ENCODE assay signal across 8 cellular contexts in the genomic region with DNA sequence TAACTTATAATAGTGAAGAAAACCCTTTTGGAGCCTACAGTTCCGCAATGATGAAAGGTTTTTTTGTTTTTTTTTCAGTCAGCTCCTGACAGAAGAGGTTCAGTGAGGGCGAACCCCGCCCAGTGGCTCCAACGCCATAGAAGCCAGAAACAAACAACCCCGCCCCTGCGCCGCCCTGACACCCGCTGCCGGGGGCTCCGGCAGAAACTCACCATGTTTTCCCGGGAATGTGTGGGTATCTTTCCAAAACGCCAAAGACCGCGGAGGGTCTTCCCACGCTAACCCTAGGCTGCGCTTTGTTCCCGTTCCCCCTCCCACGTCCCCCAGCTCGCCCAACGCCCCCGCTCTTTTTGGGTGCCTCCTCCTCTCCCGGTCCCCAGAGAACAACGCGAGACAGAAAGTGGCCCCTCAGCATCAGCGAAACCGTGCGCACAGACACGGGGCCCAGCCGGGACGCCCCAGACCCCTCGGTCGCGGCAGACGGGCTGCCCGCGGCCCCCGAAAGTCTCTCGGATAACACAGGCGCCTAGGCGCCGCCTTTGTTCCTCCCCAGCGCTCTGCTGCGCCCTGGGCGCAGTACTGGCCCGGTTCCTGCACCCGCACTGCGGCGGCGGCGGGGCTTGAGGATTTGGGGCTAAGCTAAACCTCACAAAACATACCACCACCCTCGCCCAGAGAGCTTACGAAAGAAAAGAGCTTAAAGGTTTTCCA. TPM values are rescaled to one million over a fixed set of nuclear protein-coding genes. Genes with fewer than 3 reads are reported as not detected.
DNase-seq lines count a peak whose midpoint lies in the region; ATAC-seq lines count a peak whose summit lies in the region.

No MANE protein-coding gene starts in this region.

- WGBS in adipose tissue, 3 donors = 0% methylated on average over 52 of the region's 52 CpGs
- WGBS in urinary bladder = under 1% methylated on average over 52 of the region's 52 CpGs

- H3K27ac ChIP-seq in adipose tissue (ENCODE audit: low read depth, low read length) (peak overlapping the region; percentile 94), urinary bladder (ENCODE audit: low read depth) (peak overlapping the region; percentile 94)

- DNase-seq in EL = peak; percentile 72
- peak; percentile 65 for DNase-seq in Jurkat, Clone E6-1 (ENCODE audit: low read depth, low spot score)
- DNase-seq in T follicular helper cell (ENCODE audit: low read depth) = peak; percentile 73
- DNase-seq in left ventricle myocardium superior = peak; percentile 91
- peak; percentile 81 for DNase-seq in putamen (ENCODE audit: low spot score)

- H3K36me3 ChIP-seq in urinary bladder (ENCODE audit: insufficient read depth) = no peaks in the 10 kb centered on the region

- peak; percentile 39 for ATAC-seq in GM21619 (IDR thresholded peaks at IDR 0.05; ENCODE audit: unreplicated experiment)
- ATAC-seq in left ventricle myocardium superior = peak; percentile 86

- H3K4me3 ChIP-seq in Jurkat, Clone E6-1 (ENCODE audit: low read length) = peak overlapping the region; percentile 85
- peak overlapping the region; percentile 70 for H3K4me3 ChIP-seq in urinary bladder (ENCODE audit: low read depth, low read length)

- intact Hi-C loops in left ventricle myocardium superior (cut with micrococcal nuclease) = loop anchor here (5.0 kb wide), 1 partner anchor 44 kb away; no protein-coding TSS in a partner anchor

- H3K4me1 ChIP-seq in urinary bladder (ENCODE audit: insufficient read depth) = no peaks in the 10 kb centered on the region

RNA-seq across cellular contexts. Expression of a gene that starts 0.5 kb away (rescaled TPM):
- 179 TPM for polyA plus RNA-seq in Jurkat, Clone E6-1 (2012; ENCODE audit: insufficient read depth, insufficient read length)
- polyA plus RNA-seq in adipose tissue = 100 to 1,000 TPM in 2 of 3 donors, 10 to 100 TPM in 1; 51.3 to 167 (median 154) TPM
- 69.9 TPM for total RNA-seq in left ventricle myocardium superior
- 645 TPM for total RNA-seq in urinary bladder
- polyA plus RNA-seq in urinary bladder = 683 TPM

RNA-seq across cellular contexts. Expression of a gene that starts 57.2 kb away (rescaled TPM):
- polyA plus RNA-seq in Jurkat, Clone E6-1 (2012; ENCODE audit: insufficient read depth, insufficient read length) = 3,315 TPM
- polyA plus RNA-seq in adipose tissue (100 to 1,000 TPM; 184 to 751 (median 746) TPM), urinary bladder (999 TPM)
- total RNA-seq in left ventricle myocardium superior (329 TPM), urinary bladder (941 TPM)

Comparison
In these comparisons a context has a peak if more than half of its experiments do, and no peak if none do; other contexts are left out.
1. Peak in every context shown above with its lines: DNase-seq, ATAC-seq, H3K4me3 ChIP-seq and H3K27ac ChIP-seq.